Comparison of ENCODE assay signal across 8 cellular contexts in the genomic region with DNA sequence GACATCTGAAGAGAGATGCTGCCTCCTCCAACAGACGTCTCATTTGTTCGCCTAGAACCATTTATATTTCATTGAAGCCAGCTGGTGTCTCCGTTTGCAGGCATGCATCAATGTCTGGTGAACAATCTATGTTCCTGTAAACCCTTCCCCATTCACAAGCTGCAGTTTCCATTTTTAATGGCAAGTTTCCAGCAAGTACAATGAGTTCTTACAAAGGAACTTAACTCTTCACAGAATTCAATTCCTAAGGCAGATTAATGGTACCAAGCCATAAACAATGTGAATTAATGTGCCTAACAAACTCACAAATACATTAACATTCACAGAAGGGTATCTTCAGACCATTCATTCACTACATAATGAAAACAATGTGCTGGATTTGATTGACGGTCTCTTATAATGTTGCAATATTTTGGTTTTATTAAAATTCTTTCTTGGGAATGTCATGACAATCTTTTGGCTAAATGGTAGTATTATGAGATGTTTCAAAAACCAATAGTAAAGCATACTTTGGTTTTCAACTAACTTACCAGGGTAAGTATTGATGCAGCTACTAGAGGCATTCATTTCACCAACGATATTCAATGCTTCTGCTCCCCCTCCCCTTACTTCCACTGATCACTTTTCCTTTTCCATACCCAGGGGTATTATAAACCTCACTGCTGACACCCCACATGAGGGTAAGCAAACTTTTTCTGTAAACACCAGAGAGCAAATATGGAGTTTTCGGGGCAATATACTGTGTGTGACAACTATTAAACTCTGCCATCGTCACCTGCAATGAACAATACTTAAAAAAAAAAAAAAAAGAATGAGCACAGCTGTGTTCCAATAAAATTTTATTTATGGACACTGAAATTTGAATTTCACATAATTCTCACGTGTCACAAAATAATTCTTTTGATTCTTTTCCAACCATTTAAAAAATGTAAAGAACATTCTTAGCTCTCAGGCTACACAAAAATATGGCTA.
DNase-seq lines count a peak whose midpoint lies in the region; ATAC-seq and TF ChIP-seq lines count a peak whose summit lies in the region.

No MANE protein-coding gene starts in this region.

- peak overlapping the region; percentile 86 for H3K27ac ChIP-seq in DOHH2 (ENCODE audit: low read depth, low read length)

- no peaks in the 10 kb centered on the region for H3K9me3 ChIP-seq in DOHH2 (ENCODE audit: control insufficient read depth, insufficient read depth, low read length)

- peak overlapping the region; percentile 64 for H3K27ac Mint-ChIP-seq in activated naive CD8-positive, alpha-beta T cell treated with anti-CD3 and anti-CD28 coated beads, Interleukin-2, amount 50 U/mL, for 24 hours

- peaks cover 73% of the 10 kb centered on the region for H3K4me1 Mint-ChIP-seq in activated naive CD8-positive, alpha-beta T cell treated with anti-CD3 and anti-CD28 coated beads, Interleukin-2, amount 50 U/mL, for 24 hours

- peak overlapping the region; percentile 97 for H3K4me3 Mint-ChIP-seq in activated naive CD8-positive, alpha-beta T cell treated with anti-CD3 and anti-CD28 coated beads, Interleukin-2, amount 50 U/mL, for 24 hours

- peaks cover 53% of the 10 kb centered on the region for H4K20me1 ChIP-seq in DOHH2 (ENCODE audit: control insufficient read depth, insufficient read depth, low read depth, low read length)

- no peaks in the 10 kb centered on the region for H3K27me3 Mint-ChIP-seq in activated naive CD8-positive, alpha-beta T cell treated with anti-CD3 and anti-CD28 coated beads, Interleukin-2, amount 50 U/mL, for 24 hours

- TF ChIP-seq CTCF in DOHH2 (IDR thresholded peaks at IDR 0.05; ENCODE audit: low read depth, low read length, poor library complexity, severe bottlenecking) (no peak), LNCaP clone FGC (IDR thresholded peaks at IDR 0.05; ENCODE audit: control insufficient read depth, extremely low read depth, insufficient read depth) (no peak)

- H3K9me2 ChIP-seq in DOHH2 (replicated peaks; ENCODE audit: control insufficient read depth, low read length): no peaks in the 10 kb centered on the region

- peaks cover 92% of the 10 kb centered on the region for H3K79me2 ChIP-seq in DOHH2 (ENCODE audit: control insufficient read depth, low read length)

- H3K4me1 ChIP-seq in DOHH2 (ENCODE audit: control insufficient read depth, low read length): peaks cover 61% of the 10 kb centered on the region

- H3K27me3 ChIP-seq in DOHH2 (ENCODE audit: control insufficient read depth, low read length): no peaks in the 10 kb centered on the region

- peak overlapping the region; percentile 71 for H3K4me2 ChIP-seq in DOHH2 (ENCODE audit: low read length)

- H3F3A ChIP-seq in DOHH2 (ENCODE audit: control insufficient read depth, insufficient read depth): peaks cover 8% of the 10 kb centered on the region

- DNase-seq in LNCaP clone FGC (ENCODE audit: low read depth) (no peak), iris pigment epithelial cell (ENCODE audit: low read depth) (peak; percentile 91), stromal cell of bone marrow (ENCODE audit: low read depth) (peak; percentile 66), T-helper 9 cell (no peak), HuH-7.5 (ENCODE audit: low spot score) (no peak)
- DNase-seq in activated naive CD8-positive, alpha-beta T cell treated with anti-CD3 and anti-CD28 coated beads, Interleukin-2, amount 50 U/mL, for 24 hours: no peak

- H3K36me3 Mint-ChIP-seq in activated naive CD8-positive, alpha-beta T cell treated with anti-CD3 and anti-CD28 coated beads, Interleukin-2, amount 50 U/mL, for 24 hours (ENCODE audit: low read depth): peaks cover 28% of the 10 kb centered on the region

- H3K9me3 Mint-ChIP-seq in activated naive CD8-positive, alpha-beta T cell treated with anti-CD3 and anti-CD28 coated beads, Interleukin-2, amount 50 U/mL, for 24 hours: no peaks in the 10 kb centered on the region

- H3K4me3 ChIP-seq in DOHH2 (ENCODE audit: low read length): peak overlapping the region; percentile 81
- peak overlapping the region; percentile 33 for H3K4me3 ChIP-seq in LNCaP clone FGC (ENCODE audit: low read depth, low read length)

- ATAC-seq in activated naive CD8-positive, alpha-beta T cell treated with anti-CD3 and anti-CD28 coated beads, Interleukin-2, amount 50 U/mL, for 24 hours: no peak
- no peak for ATAC-seq in HG02885 (IDR thresholded peaks at IDR 0.05; ENCODE audit: poor library complexity, unreplicated experiment)

- H3K36me3 ChIP-seq in DOHH2 (ENCODE audit: control insufficient read depth, low read length): peaks cover 89% of the 10 kb centered on the region

Comparison
In these comparisons a context has a peak if more than half of its experiments do, and no peak if none do; other contexts are left out.
1. DNase-seq: peak in iris pigment epithelial cell (single experiment) and stromal cell of bone marrow (single experiment); none in LNCaP clone FGC (single experiment), activated naive CD8-positive, alpha-beta T cell treated with anti-CD3 and anti-CD28 coated beads, Interleukin-2, amount 50 U/mL, for 24 hours (single experiment), T-helper 9 cell (single experiment) and HuH-7.5 (single experiment).